3 cellular contexts compared by ENCODE assay signal in the genomic region with DNA sequence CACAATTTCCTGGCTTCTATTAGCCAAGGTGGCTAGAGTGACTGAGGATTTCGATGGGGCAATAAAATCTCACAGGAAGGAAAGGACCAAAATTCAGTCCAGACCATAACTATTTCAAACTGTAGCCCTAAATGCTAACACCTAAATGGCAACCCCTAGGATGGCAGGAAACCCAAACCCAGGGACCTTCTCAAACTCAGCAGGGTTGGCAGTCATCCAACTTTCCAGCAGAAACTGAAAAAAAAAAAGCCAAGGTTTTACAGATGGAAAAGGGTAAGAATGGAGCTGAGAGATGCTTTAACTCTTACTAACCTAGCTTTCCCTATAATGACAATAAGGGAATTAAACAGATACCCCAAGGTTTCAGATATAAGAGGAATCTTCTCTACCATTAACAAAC.
TF ChIP-seq lines count a peak whose summit lies in the region.

No MANE protein-coding gene starts in this region.

TF ChIP-seq in SK-N-SH, 30 proteins besides CTCF, POLR2A, EP300 and RAD21:
- TF ChIP-seq RCOR1 (IDR thresholded peaks at IDR 0.05; ENCODE audit: low read length), result no peak
- TF ChIP-seq NRF1 (IDR thresholded peaks at IDR 0.05; ENCODE audit: low read depth, low read length), result no peak
- no peak for TF ChIP-seq SMC3 (IDR thresholded peaks at IDR 0.05; ENCODE audit: low read depth, low read length)
- no peak for TF ChIP-seq ELF1 (IDR thresholded peaks at IDR 0.05)
- TF ChIP-seq RXRA (IDR thresholded peaks at IDR 0.05; ENCODE audit: borderline replicate concordance, low read depth), result no peak
- peak; percentile 52; the same call in 1 of the 2 replicates for TF ChIP-seq NFIC (IDR thresholded peaks at IDR 0.05; ENCODE audit: borderline replicate concordance)
TF ChIP-seq in SK-N-SH: peak in this region for 1.

TF ChIP-seq in SK-N-SH treated with all-trans-retinoic acid at 6 μM for 48 hours, 23 proteins besides CTCF, POLR2A, EP300 and RAD21:
- TF ChIP-seq, protein P1, sequence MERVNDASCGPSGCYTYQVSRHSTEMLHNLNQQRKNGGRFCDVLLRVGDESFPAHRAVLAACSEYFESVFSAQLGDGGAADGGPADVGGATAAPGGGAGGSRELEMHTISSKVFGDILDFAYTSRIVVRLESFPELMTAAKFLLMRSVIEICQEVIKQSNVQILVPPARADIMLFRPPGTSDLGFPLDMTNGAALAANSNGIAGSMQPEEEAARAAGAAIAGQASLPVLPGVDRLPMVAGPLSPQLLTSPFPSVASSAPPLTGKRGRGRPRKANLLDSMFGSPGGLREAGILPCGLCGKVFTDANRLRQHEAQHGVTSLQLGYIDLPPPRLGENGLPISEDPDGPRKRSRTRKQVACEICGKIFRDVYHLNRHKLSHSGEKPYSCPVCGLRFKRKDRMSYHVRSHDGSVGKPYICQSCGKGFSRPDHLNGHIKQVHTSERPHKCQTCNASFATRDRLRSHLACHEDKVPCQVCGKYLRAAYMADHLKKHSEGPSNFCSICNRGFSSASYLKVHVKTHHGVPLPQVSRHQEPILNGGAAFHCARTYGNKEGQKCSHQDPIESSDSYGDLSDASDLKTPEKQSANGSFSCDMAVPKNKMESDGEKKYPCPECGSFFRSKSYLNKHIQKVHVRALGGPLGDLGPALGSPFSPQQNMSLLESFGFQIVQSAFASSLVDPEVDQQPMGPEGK (CRISPR knock-in tag; IDR thresholded peaks at IDR 0.05; ENCODE audit: borderline replicate concordance), result no peak

TF ChIP-seq in GM12878, 131 proteins besides CTCF, POLR2A, EP300 and RAD21:
- TF ChIP-seq ZNF274 (IDR thresholded peaks at IDR 0.05; ENCODE audit: insufficient read depth, insufficient read length), result no peak
